Comparison of ENCODE assay signal across 8 cellular contexts in genomic region chr13:27171830-27172494, GRCh38. TPM values are rescaled to one million over a fixed set of nuclear protein-coding genes. Genes with fewer than 3 reads are reported as not detected.
A peak's percentile ranks its signal among the peaks of the same experiment; 100 is the strongest.
DNase-seq lines count a peak whose midpoint lies in the region; ATAC-seq and TF ChIP-seq lines count a peak whose summit lies in the region.

No MANE protein-coding gene starts in this region.

- peaks cover 2% of the 10 kb centered on the region for H3K27me3 ChIP-seq in DND-41 (ENCODE audit: insufficient read depth, low read length, poor library complexity)

- peaks cover 39% of the 10 kb centered on the region for H3K4me1 ChIP-seq in DND-41 (ENCODE audit: insufficient read depth, low read length)

- peak overlapping the region; percentile 95 for H3K4me2 ChIP-seq in DND-41 (ENCODE audit: insufficient read depth, low read length)

- H3K36me3 Mint-ChIP-seq in naive thymus-derived CD8-positive, alpha-beta T cell, result peaks cover 0 to 4% (median 0%) of the 10 kb centered on the region in 3 donors
- peaks cover 2 to 3% of the 10 kb centered on the region in 2 donors for H3K36me3 Mint-ChIP-seq in stimulated activated naive B cell treated with anti-CD40 and anti-IgM and Interleukin-4, amounts not matched to agents 10 μg/mL and 1 μg/mL and 100 μg/mL, for 72 hours

- H3K79me2 ChIP-seq in DND-41 (ENCODE audit: insufficient read depth, low read length), result peaks cover 41% of the 10 kb centered on the region

- peak; percentile 90 for DNase-seq in DND-41
- DNase-seq in RKO (ENCODE audit: low spot score), result peak; percentile 86
- peak; percentile 84 to 89 for DNase-seq in activated T-helper 1 cell treated with anti-CD3 and anti-CD28 coated beads, Interleukin-2, amount 50 U/mL, for 16 hours (ENCODE audit: low read depth in 1 of 2, low spot score in 1 of 2)
- peak; percentile 95 for DNase-seq in fibroblast of gingiva (ENCODE audit: low read depth)
- peak; percentile 86 to 95 (median 90) for DNase-seq in naive thymus-derived CD8-positive, alpha-beta T cell
- peak; percentile 91 for DNase-seq in stimulated activated naive B cell treated with anti-CD40 and anti-IgM and Interleukin-4, amounts not matched to agents 10 μg/mL and 1 μg/mL and 100 μg/mL, for 72 hours

- no peak for TF ChIP-seq RAD21 in Ishikawa (IDR thresholded peaks at IDR 0.05; ENCODE audit: low read depth)

- no peaks in the 10 kb centered on the region for H3K9me3 ChIP-seq in DND-41 (ENCODE audit: insufficient read depth, low read length, severe bottlenecking)

- peak overlapping the region; percentile 62 for H3K9ac ChIP-seq in DND-41 (ENCODE audit: low read depth, low read length)

- POLR2A ChIA-PET in naive thymus-derived CD8-positive, alpha-beta T cell (lab: Charles Lee), result interaction anchor here (0.6 to 1.7 kb wide), 5 partner anchors 55 to 1135 kb away, joined by 3 to 11 read pairs (median 3); partner anchors contain the start of gene RPL21

- no peak for TF ChIP-seq EP300 in Ishikawa (IDR thresholded peaks at IDR 0.05; ENCODE audit: borderline replicate concordance)

- peak overlapping the region; percentile 59 to 81 for H3K4me3 ChIP-seq in DND-41 (ENCODE audit: low read depth in 1 of 2, low read length in 2 of 2)

- peaks cover 15 to 57% (median 43%) of the 10 kb centered on the region in 4 donors for H3K4me1 Mint-ChIP-seq in naive thymus-derived CD8-positive, alpha-beta T cell
- H3K4me1 Mint-ChIP-seq in stimulated activated naive B cell treated with anti-CD40 and anti-IgM and Interleukin-4, amounts not matched to agents 10 μg/mL and 1 μg/mL and 100 μg/mL, for 72 hours, result peaks cover 42 to 66% of the 10 kb centered on the region in 2 donors

- TF ChIP-seq CTCF in DND-41 (IDR thresholded peaks at IDR 0.05; ENCODE audit: borderline replicate concordance, extremely low read depth, low read length, poor library complexity, severe bottlenecking), result no peak

- H4K20me1 ChIP-seq in DND-41 (ENCODE audit: insufficient read depth, low read length), result peaks cover 18% of the 10 kb centered on the region

- peak overlapping the region; percentile 80 to 94 (median 90) for H3K4me3 Mint-ChIP-seq in naive thymus-derived CD8-positive, alpha-beta T cell
- H3K4me3 Mint-ChIP-seq in stimulated activated naive B cell treated with anti-CD40 and anti-IgM and Interleukin-4, amounts not matched to agents 10 μg/mL and 1 μg/mL and 100 μg/mL, for 72 hours, result peak overlapping the region; percentile 87

- H3K27ac Mint-ChIP-seq in naive thymus-derived CD8-positive, alpha-beta T cell, result peak overlapping the region; percentile 87 to 97 (median 96)
- peak overlapping the region; percentile 94 for H3K27ac Mint-ChIP-seq in stimulated activated naive B cell treated with anti-CD40 and anti-IgM and Interleukin-4, amounts not matched to agents 10 μg/mL and 1 μg/mL and 100 μg/mL, for 72 hours

- H2AFZ ChIP-seq in DND-41 (ENCODE audit: low read depth, low read length), result peak overlapping the region; percentile 89

- no peaks in the 10 kb centered on the region for H3K9me3 Mint-ChIP-seq in naive thymus-derived CD8-positive, alpha-beta T cell
- H3K9me3 Mint-ChIP-seq in stimulated activated naive B cell treated with anti-CD40 and anti-IgM and Interleukin-4, amounts not matched to agents 10 μg/mL and 1 μg/mL and 100 μg/mL, for 72 hours, result no peaks in the 10 kb centered on the region

- no peaks in the 10 kb centered on the region for H3K36me3 ChIP-seq in DND-41 (ENCODE audit: insufficient read depth, low read length)

- ATAC-seq in DND-41 (ENCODE audit: insufficient read depth, low read depth), result peak; percentile 88
- peak; percentile 67 for ATAC-seq in GM21529 (IDR thresholded peaks at IDR 0.05; ENCODE audit: unreplicated experiment)
- peak; percentile 86 for ATAC-seq in naive thymus-derived CD8-positive, alpha-beta T cell
- peak; percentile 83 to 87 for ATAC-seq in stimulated activated naive B cell treated with anti-CD40 and anti-IgM and Interleukin-4, amounts not matched to agents 10 μg/mL and 1 μg/mL and 100 μg/mL, for 72 hours (replicated peaks)

- no peaks in the 10 kb centered on the region for H3K27me3 Mint-ChIP-seq in naive thymus-derived CD8-positive, alpha-beta T cell
- no peaks in the 10 kb centered on the region for H3K27me3 Mint-ChIP-seq in stimulated activated naive B cell treated with anti-CD40 and anti-IgM and Interleukin-4, amounts not matched to agents 10 μg/mL and 1 μg/mL and 100 μg/mL, for 72 hours

- H3K27ac ChIP-seq in DND-41 (ENCODE audit: low read length), result peak overlapping the region; percentile 69

TF ChIP-seq in Ishikawa, 13 proteins besides CTCF, POLR2A, EP300 and RAD21:
- peak; percentile 100 for TF ChIP-seq ZBTB7A (IDR thresholded peaks at IDR 0.05; ENCODE audit: low read depth)
- TF ChIP-seq TCF12 (IDR thresholded peaks at IDR 0.05; ENCODE audit: low read depth), result no peak
- peak; percentile 50; the same call in 1 of the 2 replicates for TF ChIP-seq TAF1 (IDR thresholded peaks at IDR 0.05; ENCODE audit: low read depth)
- no peak; the same call in 1 of the 2 replicates for TF ChIP-seq EGR1 (IDR thresholded peaks at IDR 0.05)
- TF ChIP-seq TEAD4 (IDR thresholded peaks at IDR 0.05), result 0 out of 2 replicates have a peak, but pooled peaks have one; percentile 3
- TF ChIP-seq YY1 (IDR thresholded peaks at IDR 0.05; ENCODE audit: low read depth), result no peak; the same call in 1 of the 2 replicates

RNA-seq across cellular contexts. Expression of gene USP12, which starts 0.4 kb away (rescaled TPM):
- total RNA-seq in naive thymus-derived CD8-positive, alpha-beta T cell, result 10 to 100 TPM; 28.6 to 33.0 TPM
- polyA plus RNA-seq in naive thymus-derived CD8-positive, alpha-beta T cell, result 10 to 100 TPM in 2 of 3 donors, 1 to 10 TPM in 1; 9.3 to 17.4 (median 14.7) TPM

Comparison
In these comparisons a context has a peak if more than half of its experiments do, and no peak if none do; other contexts are left out.
1. Peak in every context shown above with its lines: DNase-seq, ATAC-seq, H3K4me3 ChIP-seq and H3K27ac ChIP-seq.